Comparison of ENCODE assay signal across 19 cellular contexts in genomic region chr1:239896980-239897379, GRCh38.
"Had no signal": no experiment of that assay in that cellular context is flagged by ENCODE, and none has a peak within 500 bp of the region (broad histone marks: within the 10 kb centered on the region; RNA-seq: fewer than 3 reads in every experiment).

No MANE protein-coding gene starts in this region.

- H3K27me3 ChIP-seq: dorsolateral prefrontal cortex, foreskin keratinocyte, neutrophil, thyroid gland had no signal

- H3K9me3 Mint-ChIP-seq: central memory CD8-positive, alpha-beta T cell; nephron progenitor cell; type B pancreatic cell had no signal

- H3K4me3 Mint-ChIP-seq: central memory CD8-positive, alpha-beta T cell; naive B cell had no signal

- H3K27ac Mint-ChIP-seq: naive B cell, nephron progenitor cell, type B pancreatic cell had no signal

- H3K36me3 Mint-ChIP-seq: naive B cell, type B pancreatic cell had no signal

- H3K4me3 ChIP-seq: lung, suprapubic skin, thyroid gland had no signal

- H3K4me1 Mint-ChIP-seq: central memory CD8-positive, alpha-beta T cell; naive B cell had no signal

- H3K9me3 ChIP-seq: left ventricle myocardium inferior, neutrophil, suprapubic skin, thyroid gland had no signal

- DNase-seq: cortex of kidney; dorsolateral prefrontal cortex; effector memory CD4-positive, alpha-beta T cell; foreskin keratinocyte; hippocampal formation; left cardiac atrium; left ventricle myocardium inferior; mesenchymal stem cell; naive B cell; nephron progenitor cell; right cardiac atrium; stimulated activated CD4-positive, alpha-beta T cell treated with anti-CD3 and anti-CD28 coated beads, Interleukin-2, amount 100 ng/mL, for 48 hours; stimulated activated naive CD4-positive, alpha-beta T cell treated with Interleukin-2 at 50 U/mL for 16 hours; thyroid gland had no signal

- H3K36me3 ChIP-seq: left ventricle myocardium inferior, neutrophil, suprapubic skin, thyroid gland had no signal

- H3K4me1 ChIP-seq: thyroid gland had no signal

- H3K27ac ChIP-seq: foreskin keratinocyte, left ventricle myocardium inferior, neutrophil, suprapubic skin, thyroid gland had no signal
